In genomic region chr15:78979456-78980320, GRCh38 we compare ENCODE assay signal across 8 cellular contexts. TPM values are rescaled to one million over a fixed set of nuclear protein-coding genes. Genes with fewer than 3 reads are reported as not detected.
DNase-seq lines count a peak whose midpoint lies in the region; TF ChIP-seq lines count a peak whose summit lies in the region.

No MANE protein-coding gene starts in this region.

- TF ChIP-seq EP300 in tibial nerve (IDR thresholded peaks at IDR 0.05), result peak in 1 of 2 donors; percentile 30

- H3K27ac ChIP-seq in tibial nerve, result no peak overlapping the region

- 68 to 76% methylated on average over 15 to 16 of the region's 17 CpGs for WGBS in tibial nerve, 2 donors

- TF ChIP-seq CTCF in tibial nerve (IDR thresholded peaks at IDR 0.05), result peak; percentile 41 to 60 (median 55)

- no peak for TF ChIP-seq POLR2A in tibial nerve (IDR thresholded peaks at IDR 0.05)

- DNase-seq in activated T-cell treated with anti-CD3 and anti-CD28 coated beads, Interleukin-2, amount 50 U/mL, for 1 hour, result peak; percentile 20
- no peak for DNase-seq in activated T-cell treated with anti-CD3 and anti-CD28 coated beads for 4 hours
- peak; percentile 77 for DNase-seq in M059J (ENCODE audit: low read depth)
- peak; percentile 26 for DNase-seq in SKM-1 treated with dmso at 0.1 percent for 144 hours (lab: John Stamatoyannopoulos, UW; ENCODE audit: unreplicated experiment)
- peak; percentile 10 for DNase-seq in effector CD4-positive, alpha-beta T cell
- DNase-seq in medulla oblongata (ENCODE audit: extremely low spot score), result peak; percentile 84
- peak in 1 of 2 donors; percentile 69 for DNase-seq in tibial nerve (ENCODE audit: low spot score in 2 of 2)
- no peak for DNase-seq in activated CD4-positive, CD25-positive, alpha-beta regulatory T cell (lab: John Stamatoyannopoulos, UW)

- H3K36me3 ChIP-seq in tibial nerve, result peaks cover 0 to 10% (median 0%) of the 10 kb centered on the region in 3 donors

- no peaks in the 10 kb centered on the region for H3K9me3 ChIP-seq in tibial nerve

- no peaks in the 10 kb centered on the region for H3K27me3 ChIP-seq in tibial nerve

- H3K4me1 ChIP-seq in tibial nerve, result peaks cover 0 to 12% (median 3%) of the 10 kb centered on the region in 4 donors

- H3K4me3 ChIP-seq in tibial nerve, result no peak overlapping the region

RNA-seq across cellular contexts. Expression of gene CTSH, which starts 34.8 kb away (rescaled TPM):
- 45.5 and 95.4 TPM in 2 replicates for total RNA-seq in M059J (2014; rRNA removed; shearing (Covaris generic))
- 100 to 1,000 TPM in 3 of 4 donors, 10 to 100 TPM in 1; 73.8 to 333 (median 239) TPM for total RNA-seq in tibial nerve

Comparison
In these comparisons a context has a peak if more than half of its experiments do, and no peak if none do; other contexts are left out.
1. DNase-seq: peak in activated T-cell treated with anti-CD3 and anti-CD28 coated beads, Interleukin-2, amount 50 U/mL, for 1 hour (single experiment), M059J (single experiment), SKM-1 treated with dmso at 0.1 percent for 144 hours (single experiment), effector CD4-positive, alpha-beta T cell (single experiment) and medulla oblongata (single experiment); none in activated T-cell treated with anti-CD3 and anti-CD28 coated beads for 4 hours (single experiment) and activated CD4-positive, CD25-positive, alpha-beta regulatory T cell (0 of 4).